ENCODE assay signal across 21 cellular contexts in the genomic region with DNA sequence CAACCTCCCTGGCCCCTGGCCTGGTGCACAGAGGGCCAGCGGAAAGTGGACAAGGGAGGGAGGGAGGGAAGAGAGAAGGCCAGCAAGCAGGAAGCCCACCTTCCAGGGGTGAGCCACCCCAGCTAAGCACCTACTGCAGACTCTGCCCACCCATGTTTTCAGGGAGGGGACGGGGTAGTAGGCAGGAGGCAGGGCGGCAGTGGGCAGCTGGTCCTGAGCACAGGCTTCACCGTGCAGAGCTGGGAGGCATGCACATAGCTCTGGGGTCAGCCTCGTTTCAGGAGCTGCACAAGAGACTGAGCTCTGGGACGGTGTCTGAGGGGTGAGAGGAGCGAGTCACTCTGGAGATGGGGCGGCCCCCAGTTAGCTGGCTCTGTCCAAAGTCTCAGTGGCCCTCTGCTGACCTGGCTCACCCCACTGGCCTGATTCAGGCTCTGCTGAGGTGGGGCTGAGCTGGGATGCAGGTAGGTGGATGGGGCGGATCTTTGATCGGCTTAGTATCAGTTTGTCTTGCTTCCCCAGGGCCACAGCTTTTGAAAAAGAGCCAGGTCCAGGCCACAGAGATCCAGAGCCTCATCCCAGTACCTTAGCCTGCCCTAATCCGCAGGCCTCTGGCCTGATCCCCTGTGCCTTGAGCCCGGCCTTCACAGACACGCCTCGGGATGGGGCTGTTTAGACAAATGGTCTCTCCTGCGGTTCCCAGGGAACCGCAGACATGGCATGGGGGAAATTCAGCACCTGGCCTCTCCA. TPM values are rescaled to one million over a fixed set of nuclear protein-coding genes. Genes with fewer than 3 reads are reported as not detected.
DNase-seq lines count a peak whose midpoint lies in the region; ATAC-seq and TF ChIP-seq lines count a peak whose summit lies in the region.
"Had no signal": no experiment of that assay in that cellular context is flagged by ENCODE, and none has a peak within 500 bp of the region (broad histone marks: within the 10 kb centered on the region; RNA-seq: fewer than 3 reads in every experiment).

No MANE protein-coding gene starts in this region.

- no peak for DNase-seq in activated naive CD4-positive, alpha-beta T cell treated with anti-CD3 and anti-CD28 coated beads, Interleukin-2, amount 50 U/mL, for 16 hours
- no peak for DNase-seq in central memory CD8-positive, alpha-beta T cell (ENCODE audit: low spot score in 2 of 2)
- DNase-seq in natural killer cell = no peak
- DNase-seq in sigmoid colon = peak; percentile 49
- DNase-seq in activated T-cell treated with anti-CD3 and anti-CD28 coated beads, Interleukin-2, amount 50 U/mL, for 48 hours = no peak
- no peak for DNase-seq in DMS 273 treated with DMSO at 0.1 percent for 48 hours (lab: John Stamatoyannopoulos, UW)
- DNase-seq: DMS53, EL, KBM-7, MM.1S, NCI-H1092, NCI-H1436, NCI-H187 treated with DMSO at 0.1 percent for 48 hours, NCI-H69, SIG-M5 had no signal

- H3K4me3 ChIP-seq in sigmoid colon = no peak overlapping the region

- peak overlapping the region; percentile 8 for H3K4me3 Mint-ChIP-seq in activated naive CD4-positive, alpha-beta T cell treated with anti-CD3 and anti-CD28 coated beads, Interleukin-2, amount 50 U/mL, for 24 hours
- peak overlapping the region; percentile 36 for H3K4me3 Mint-ChIP-seq in central memory CD8-positive, alpha-beta T cell
- H3K4me3 Mint-ChIP-seq in natural killer cell = peak overlapping the region; percentile 95

- no peak for ATAC-seq in central memory CD8-positive, alpha-beta T cell (replicated peaks; ENCODE audit: extremely low read depth, poor library complexity, severe bottlenecking)
- ATAC-seq in natural killer cell (no peak), GM21367 (IDR thresholded peaks at IDR 0.05; ENCODE audit: unreplicated experiment) (no peak)
- ATAC-seq: Panc1 had no signal

- no peak overlapping the region for H3K27ac Mint-ChIP-seq in activated naive CD4-positive, alpha-beta T cell treated with anti-CD3 and anti-CD28 coated beads, Interleukin-2, amount 50 U/mL, for 24 hours
- H3K27ac Mint-ChIP-seq in central memory CD8-positive, alpha-beta T cell (ENCODE audit: low read depth) = peak overlapping the region; percentile 29
- peak overlapping the region; percentile 93 to 96 for H3K27ac Mint-ChIP-seq in natural killer cell

- no peaks in the 10 kb centered on the region for H3K36me3 Mint-ChIP-seq in activated naive CD4-positive, alpha-beta T cell treated with anti-CD3 and anti-CD28 coated beads, Interleukin-2, amount 50 U/mL, for 24 hours
- no peaks in the 10 kb centered on the region for H3K36me3 Mint-ChIP-seq in central memory CD8-positive, alpha-beta T cell (ENCODE audit: insufficient read depth)
- no peaks in the 10 kb centered on the region for H3K36me3 Mint-ChIP-seq in natural killer cell

- no peaks in the 10 kb centered on the region for H3K9me3 Mint-ChIP-seq in activated naive CD4-positive, alpha-beta T cell treated with anti-CD3 and anti-CD28 coated beads, Interleukin-2, amount 50 U/mL, for 24 hours
- H3K9me3 Mint-ChIP-seq in central memory CD8-positive, alpha-beta T cell = no peaks in the 10 kb centered on the region
- no peaks in the 10 kb centered on the region for H3K9me3 Mint-ChIP-seq in natural killer cell

- H3K27me3 ChIP-seq in sigmoid colon = peaks cover 6 to 14% (median 6%) of the 10 kb centered on the region in 3 donors

- no peaks in the 10 kb centered on the region for H3K36me3 ChIP-seq in sigmoid colon

- WGBS in sigmoid colon, 2 donors = 88 to 90% methylated on average over 16 of the region's 16 CpGs

- peaks cover 4% of the 10 kb centered on the region for H3K27me3 Mint-ChIP-seq in activated naive CD4-positive, alpha-beta T cell treated with anti-CD3 and anti-CD28 coated beads, Interleukin-2, amount 50 U/mL, for 24 hours
- H3K27me3 Mint-ChIP-seq in central memory CD8-positive, alpha-beta T cell = no peaks in the 10 kb centered on the region
- no peaks in the 10 kb centered on the region for H3K27me3 Mint-ChIP-seq in natural killer cell (ENCODE audit: low read depth in 2 of 2)

- TF ChIP-seq CTCF in natural killer cell (IDR thresholded peaks at IDR 0.05) (no peak), sigmoid colon (IDR thresholded peaks at IDR 0.05) (no peak)

- peaks cover 0 to 11% (median 8%) of the 10 kb centered on the region in 4 donors for H3K4me1 ChIP-seq in sigmoid colon

- no peaks in the 10 kb centered on the region for H3K9me3 ChIP-seq in sigmoid colon

- TF ChIP-seq EP300 in sigmoid colon (IDR thresholded peaks at IDR 0.05) = no peak

- peaks cover 20% of the 10 kb centered on the region for H3K4me1 Mint-ChIP-seq in activated naive CD4-positive, alpha-beta T cell treated with anti-CD3 and anti-CD28 coated beads, Interleukin-2, amount 50 U/mL, for 24 hours
- peaks cover 72% of the 10 kb centered on the region for H3K4me1 Mint-ChIP-seq in central memory CD8-positive, alpha-beta T cell
- peaks cover 76 to 83% of the 10 kb centered on the region in 2 donors for H3K4me1 Mint-ChIP-seq in natural killer cell

- intact Hi-C loops in natural killer cell (cut with micrococcal nuclease) (no loop called here), sigmoid colon (cut with DNase I) (no loop called here)

- TF ChIP-seq POLR2A in sigmoid colon (IDR thresholded peaks at IDR 0.05) = no peak

- H3K27ac ChIP-seq in sigmoid colon = no peak overlapping the region

RNA-seq across cellular contexts. Expression of a gene that starts 3.7 kb away (rescaled TPM):
- total RNA-seq in natural killer cell = 100 to 1,000 TPM in 1 of 3 donors, 10 to 100 TPM in 2; 67.4 to 103 (median 80.2) TPM
- total RNA-seq in sigmoid colon = under 1 TPM in 3 of 4 donors, not detected in 1; 0.14 to 0.36 (median 0.16) TPM
- under 1 TPM in 2 of 3 donors, not detected in 1; 0.23 to 0.28 TPM for polyA plus RNA-seq in sigmoid colon
- total RNA-seq: HT-29, NCI-H460 had no signal
- polyA plus RNA-seq: CD14-positive monocyte had no signal

Comparison
In these comparisons a context has a peak if more than half of its experiments do, and no peak if none do; other contexts are left out.
1. H3K4me3 Mint-ChIP-seq: peak in every context shown above with its lines; median percentile 95 in natural killer cell; 36 in central memory CD8-positive, alpha-beta T cell; 8 in activated naive CD4-positive, alpha-beta T cell treated with anti-CD3 and anti-CD28 coated beads, Interleukin-2, amount 50 U/mL, for 24 hours.
2. RNA of a gene that starts 3.7 kb away (total RNA-seq): 67.4 to 103 TPM in natural killer cell; 0.14 to 0.36 TPM in sigmoid colon; every median in the first group is over 10 times any median in the second.